Comparison of ENCODE assay signal across 26 cellular contexts in the genomic region with DNA sequence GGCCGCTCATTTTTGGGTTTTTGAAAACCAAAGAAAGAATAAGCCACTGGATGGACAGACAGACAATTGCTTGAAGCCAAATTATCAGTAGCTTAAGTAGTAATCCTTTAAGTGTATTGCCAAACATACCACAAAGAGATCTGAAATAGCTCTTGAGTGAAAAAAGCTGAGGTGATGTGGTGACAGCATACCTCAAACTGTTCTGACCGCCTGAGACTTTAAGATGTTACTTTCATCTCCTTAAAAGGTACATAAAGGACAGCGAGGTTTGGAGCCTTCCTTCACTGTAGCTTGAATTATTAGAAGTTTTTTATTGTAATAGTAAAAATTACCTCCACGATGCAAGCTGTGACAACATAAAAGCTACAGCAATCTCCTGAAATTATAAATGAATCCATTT.
"Had no signal": no experiment of that assay in that cellular context is flagged by ENCODE, and none has a peak within 500 bp of the region (broad histone marks: within the 10 kb centered on the region; RNA-seq: fewer than 3 reads in every experiment).

No MANE protein-coding gene starts in this region.

- H3K27me3 ChIP-seq: Peyer's patch, SJSA1 had no signal

- H3K36me3 ChIP-seq: Peyer's patch, SJSA1 had no signal

- H3K4me3 ChIP-seq: Peyer's patch, SJSA1 had no signal

- DNase-seq: activated CD4-positive, alpha-beta T cell treated with anti-CD3 and anti-CD28 coated beads for 48 hours; activated CD4-positive, alpha-beta T cell treated with anti-CD3 and anti-CD28 coated beads, Interleukin-2, amount 50 U/mL, for 4 hours; activated CD4-positive, CD25-positive, alpha-beta regulatory T cell treated with anti-CD3 and anti-CD28 coated beads, Interleukin-2, amount 50 U/mL, for 72 hours; activated CD8-positive, alpha-beta memory T cell treated with anti-CD3 and anti-CD28 coated beads, Interleukin-2, amount 50 U/mL, for 48 hours; activated CD8-positive, alpha-beta T cell treated with anti-CD3 and anti-CD28 coated beads, Interleukin-2, amount 10 ng/mL, durations not matched to agents 7 days and 5 days; activated effector memory CD4-positive, alpha-beta T cell treated with anti-CD3 and anti-CD28 coated beads, Interleukin-2, amount 50 U/mL, for 16 hours; activated naive CD4-positive, alpha-beta T cell treated with Interleukin-2 at 50 U/mL for 16 hours; activated naive CD8-positive, alpha-beta T cell treated with anti-CD3 and anti-CD28 coated beads, Interleukin-2, amount 50 U/mL, for 24 hours; activated T-cell treated with anti-CD3 and anti-CD28 coated beads, Interleukin-2, amount 50 U/mL, for 4 hours; amygdala; MM.1S; NCI-H1048; NCI-H146; NCI-H187 treated with DMSO at 0.1 percent for 48 hours; NCI-H2081 treated with DMSO at 0.1 percent for 48 hours; NCI-H446; NCI-H524 treated with DMSO at 0.1 percent for 48 hours; NCI-H748 treated with DMSO at 0.1 percent for 48 hours; NK-92 treated with Interleukin-12 subunit alpha and Interleukin-12 subunit beta, amount 100 ng/mL, for 24 hours; Peyer's patch; SHP77 had no signal

- H3K9me3 ChIP-seq: Peyer's patch, SJSA1 had no signal

- H3K27ac ChIP-seq: Peyer's patch, RWPE1, SJSA1 had no signal

- ATAC-seq: activated CD8-positive, alpha-beta T cell treated with anti-CD3 and anti-CD28 coated beads, Interleukin-2, amount 10 ng/mL, durations not matched to agents 7 days and 5 days; activated naive CD4-positive, alpha-beta T cell treated with anti-CD3 and anti-CD28 coated beads, Interleukin-2, amount 50 U/mL, for 72 hours; activated naive CD8-positive, alpha-beta T cell treated with anti-CD3 and anti-CD28 coated beads, Interleukin-2, amount 50 U/mL, for 24 hours; activated T-cell treated with anti-CD3 and anti-CD28 coated beads, Interleukin-2, amount 50 U/mL, for 4 hours; SK-N-SH treated with all-trans-retinoic acid at 6 μM for 48 hours; WTC11 had no signal

- H3K4me1 ChIP-seq: Peyer's patch, SJSA1 had no signal
